ENCODE assay signal across 8 cellular contexts in the genomic region with DNA sequence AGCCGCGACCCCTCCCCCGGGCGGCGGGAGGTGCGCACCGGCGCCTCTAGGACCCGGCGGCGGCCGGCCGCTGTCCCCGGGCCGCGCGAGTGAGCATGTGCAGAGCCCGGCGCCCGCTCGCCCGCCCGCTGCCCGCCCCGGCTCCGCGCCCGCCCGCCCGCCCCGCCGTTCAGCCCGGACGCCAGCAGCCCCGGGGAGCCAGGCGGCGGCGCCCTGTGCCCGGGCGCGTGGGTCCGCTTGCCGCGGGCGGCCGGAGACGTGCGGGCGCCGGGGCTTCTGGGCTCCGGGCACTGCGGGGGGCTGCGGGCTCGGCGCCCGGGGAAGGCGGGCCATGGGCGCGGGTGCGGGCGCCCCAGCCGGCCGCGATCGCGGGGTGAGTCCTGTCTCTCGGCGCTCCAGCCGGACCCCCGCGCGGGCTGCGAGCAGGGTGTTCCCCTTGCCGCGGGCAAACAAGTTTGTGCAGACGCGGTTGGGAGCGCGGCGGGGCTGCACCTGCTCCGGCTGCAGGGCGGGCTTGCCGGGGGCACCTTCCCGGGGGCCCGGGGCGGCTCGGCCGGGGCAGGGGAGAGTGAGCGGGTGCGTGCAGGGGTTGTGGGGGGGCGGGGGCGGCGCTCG. TPM values are rescaled to one million over a fixed set of nuclear protein-coding genes. Genes with fewer than 3 reads are reported as not detected.
DNase-seq lines count a peak whose midpoint lies in the region; ATAC-seq and TF ChIP-seq lines count a peak whose summit lies in the region.

TSS of gene WSCD1 (plus strand) at position 100 of the 615 bp plus-strand sequence. CDS start 10,280 bp downstream, outside the sequence.

- H3K9me3 ChIP-seq in mesodermal cell (ENCODE audit: control insufficient read depth, low read length) (no peaks in the 10 kb centered on the region), tibial artery (no peaks in the 10 kb centered on the region)

- DNase-seq in COR-L47 (lab: John Stamatoyannopoulos, UW): peak; percentile 22
- peak; percentile 10 for DNase-seq in NCI-H1105 treated with DMSO at 0.1 percent for 48 hours (lab: John Stamatoyannopoulos, UW)
- peak; percentile 75 for DNase-seq in ecto neural progenitor cell (ENCODE audit: low spot score)
- DNase-seq in tibial artery: no peak
- DNase-seq in CD1c-positive myeloid dendritic cell (ENCODE audit: extremely low spot score): no peak

- H3K4me1 ChIP-seq in mesodermal cell (ENCODE audit: control insufficient read depth, insufficient read depth, low read length, poor library complexity, severe bottlenecking): peaks cover 15% of the 10 kb centered on the region
- peaks cover 0 to 26% (median 18%) of the 10 kb centered on the region in 4 donors for H3K4me1 ChIP-seq in tibial artery

- no peaks in the 10 kb centered on the region for H3K36me3 ChIP-seq in mesodermal cell (ENCODE audit: control insufficient read depth, insufficient read depth, low read length)
- H3K36me3 ChIP-seq in tibial artery: no peaks in the 10 kb centered on the region

- H3K4me3 ChIP-seq in mesodermal cell (ENCODE audit: extremely low read depth, insufficient read depth, low read length, poor library complexity, severe bottlenecking) (peak within 1 kb of the TSS; percentile 44), tibial artery (peak within 1 kb of the TSS; percentile 83 to 87)

- no peak within 1 kb of the TSS for H3K27ac ChIP-seq in mesodermal cell (ENCODE audit: low read depth, low read length, severe bottlenecking)
- peak within 1 kb of the TSS; percentile 42 to 57 for H3K27ac ChIP-seq in tibial artery

- intact Hi-C loops in tibial artery (cut with DNase I; ENCODE audit: low total_unique reads): no loop called here

- no peak for TF ChIP-seq CTCF in tibial artery (IDR thresholded peaks at IDR 0.05)

- WGBS in mesodermal cell (ENCODE audit: insufficient coverage in 2 of 2), 2 experiments: 0% methylated on average over 32 of the region's 94 CpGs

- ATAC-seq in GM21447 (IDR thresholded peaks at IDR 0.05; ENCODE audit: unreplicated experiment) (no peak), GM18873 (IDR thresholded peaks at IDR 0.05; ENCODE audit: low FRiP score, unreplicated experiment) (no peak)

- H3K27me3 ChIP-seq in tibial artery: no peaks in the 10 kb centered on the region

RNA-seq across cellular contexts. Expression of gene WSCD1, which starts in this region (rescaled TPM):
- polyA plus RNA-seq in mesodermal cell (2013, experiment 1 of 2): 6.8 TPM
- 4.7 TPM for polyA plus RNA-seq in mesodermal cell (2013, experiment 2 of 2)

Comparison
In these comparisons a context has a peak if more than half of its experiments do, and no peak if none do; other contexts are left out.
1. DNase-seq: peak in COR-L47 (single experiment), NCI-H1105 treated with DMSO at 0.1 percent for 48 hours (single experiment) and ecto neural progenitor cell (single experiment); none in tibial artery (0 of 2) and CD1c-positive myeloid dendritic cell (single experiment).